ENCODE assay signal across 2 cellular contexts in genomic region chr4:140150636-140150885, GRCh38.
TF ChIP-seq lines count a peak whose summit lies in the region.

No MANE protein-coding gene starts in this region.

TF ChIP-seq in A549, 52 proteins besides CTCF, POLR2A, EP300 and RAD21 (continued from another document):
- TF ChIP-seq MAX (IDR thresholded peaks at IDR 0.05) = no peak
- TF ChIP-seq HES2 (IDR thresholded peaks at IDR 0.05) = no peak
- TF ChIP-seq HOXA7 (CRISPR knock-in tag; IDR thresholded peaks at IDR 0.05) = no peak
- no peak for TF ChIP-seq MAZ (IDR thresholded peaks at IDR 0.05; ENCODE audit: borderline replicate concordance, low read depth, low read length)
- no peak for TF ChIP-seq NR3C1 (IDR thresholded peaks at IDR 0.05)
- TF ChIP-seq ZSCAN20 (CRISPR knock-in tag; IDR thresholded peaks at IDR 0.05) = no peak
- no peak for TF ChIP-seq MYC (IDR thresholded peaks at IDR 0.05; ENCODE audit: borderline replicate concordance, low read length)
- no peak for TF ChIP-seq CEBPB (IDR thresholded peaks at IDR 0.05)
- no peak for TF ChIP-seq RARB (CRISPR knock-in tag; IDR thresholded peaks at IDR 0.05)
- TF ChIP-seq ZFP36 (IDR thresholded peaks at IDR 0.05; ENCODE audit: borderline replicate concordance, partially characterized antibody) = no peak

TF ChIP-seq in HEK293, 187 proteins besides CTCF, POLR2A, EP300 and RAD21 (continued from another document):
- no peak for TF ChIP-seq AEBP2 (tag by site-specific recombination; IDR thresholded peaks at IDR 0.05; ENCODE audit: borderline replicate concordance)
- TF ChIP-seq GLI2 (tag by site-specific recombination; IDR thresholded peaks at IDR 0.05; ENCODE audit: borderline replicate concordance, low read depth) = no peak
- TF ChIP-seq ZNF157 (tag by site-specific recombination; IDR thresholded peaks at IDR 0.05) = no peak
TF ChIP-seq in HEK293: peak in this region for 1.
